ENCODE assay signal across 18 cellular contexts in genomic region chr11:103709366-103709765, GRCh38.
DNase-seq lines count a peak whose midpoint lies in the region; ATAC-seq, FAIRE-seq and TF ChIP-seq lines count a peak whose summit lies in the region.
"Had no signal": no experiment of that assay in that cellular context is flagged by ENCODE, and none has a peak within 500 bp of the region (broad histone marks: within the 10 kb centered on the region; RNA-seq: fewer than 3 reads in every experiment).

No MANE protein-coding gene starts in this region.

- POLR2A ChIA-PET in HEK293T (lab: Yijun Ruan, JAX): no interaction called here

- ATAC-seq in GM21515 (IDR thresholded peaks at IDR 0.05; ENCODE audit: unreplicated experiment) (peak; percentile 71), HG03520 (IDR thresholded peaks at IDR 0.05; ENCODE audit: unreplicated experiment) (peak; percentile 77), pancreas (no peak)
- ATAC-seq: stimulated activated naive CD8-positive, alpha-beta T cell treated with anti-CD3 and anti-CD28 coated beads, Interleukin-15, Interleukin-2, amounts not matched to agents 100 U/mL and 50 U/mL, for 24 hours had no signal

- no peaks in the 10 kb centered on the region for H3K9me3 ChIP-seq in pancreas
- H3K9me3 ChIP-seq: ovary had no signal

- peak; percentile 8 for DNase-seq in GM06990 (ENCODE audit: extremely low read depth, insufficient read length)
- peak; percentile 5 for DNase-seq in SKM-1 (lab: John Stamatoyannopoulos, UW; ENCODE audit: unreplicated experiment)
- DNase-seq in D721Med (ENCODE audit: insufficient read length, low spot score): no peak
- DNase-seq in dedifferentiated amniotic fluid mesenchymal stem cell (ENCODE audit: extremely low spot score): no peak
- DNase-seq in pancreas: no peak
- DNase-seq in HEK293T (ENCODE audit: extremely low spot score): no peak
- DNase-seq: activated gamma-delta T cell treated with Interleukin-2 at 50 U/mL for 16 hours; CD8-positive, alpha-beta memory T cell; head of caudate nucleus; NCI-H2081; ovary; stimulated activated naive CD8-positive, alpha-beta T cell treated with anti-CD3 and anti-CD28 coated beads, Interleukin-15, Interleukin-2, amounts not matched to agents 100 U/mL and 50 U/mL, for 24 hours had no signal

- CTCF ChIA-PET in HEK293T (lab: Yijun Ruan, JAX): no interaction called here

- H3K27ac ChIP-seq in pancreas: no peak overlapping the region
- H3K27ac ChIP-seq: coronary artery, ovary, skin epidermis had no signal

- H3K4me3 ChIP-seq in GM06990 (replicated peaks; ENCODE audit: low read depth, low read length) (no peak overlapping the region), pancreas (no peak overlapping the region)
- H3K4me3 ChIP-seq: coronary artery, ovary, skin epidermis had no signal

- TF ChIP-seq CTCF in GM06990 (IDR thresholded peaks at IDR 0.05; ENCODE audit: insufficient read depth, low read length, poor library complexity, severe bottlenecking) (no peak), D721Med (IDR thresholded peaks at IDR 0.05; ENCODE audit: insufficient read depth, missing control alignments) (no peak), pancreas (IDR thresholded peaks at IDR 0.05) (no peak)

- H3K27me3 ChIP-seq in GM06990 (replicated peaks; ENCODE audit: control insufficient read depth, insufficient read depth, low read length) (no peaks in the 10 kb centered on the region), pancreas (no peaks in the 10 kb centered on the region)
- H3K27me3 ChIP-seq: ovary had no signal

- WGBS in pancreas, 2 donors: 46 to 48% methylated on average over 2 of the region's 2 CpGs

- peaks cover 0 to 3% (median 0%) of the 10 kb centered on the region in 3 donors for H3K4me1 ChIP-seq in pancreas

- no peaks in the 10 kb centered on the region for H3K36me3 ChIP-seq in GM06990 (ENCODE audit: control insufficient read depth, insufficient read depth, low read length)
- no peaks in the 10 kb centered on the region for H3K36me3 ChIP-seq in pancreas
- H3K36me3 ChIP-seq: ovary had no signal

- intact Hi-C loops in pancreas (cut with DNase I): no loop called here

- no peak for FAIRE-seq in D721Med (lab: Jason Lieb, UNC)
- FAIRE-seq in pancreas (lab: Jason Lieb, UNC): no peak
- FAIRE-seq: astrocyte, keratinocyte had no signal

TF ChIP-seq in HEK293T, 16 proteins besides CTCF, POLR2A, EP300 and RAD21:
- TF ChIP-seq PKNOX1 (IDR thresholded peaks at IDR 0.05): no peak
- TF ChIP-seq FOXK2 (IDR thresholded peaks at IDR 0.05): no peak
- no peak for TF ChIP-seq SUZ12 (IDR thresholded peaks at IDR 0.05)
- TF ChIP-seq SP1 (IDR thresholded peaks at IDR 0.05): no peak
- TF ChIP-seq NFRKB (IDR thresholded peaks at IDR 0.05): no peak
- TF ChIP-seq ZNF384 (IDR thresholded peaks at IDR 0.05): no peak
- TF ChIP-seq TARDBP (IDR thresholded peaks at IDR 0.05): no peak
- TF ChIP-seq FOXA1 (IDR thresholded peaks at IDR 0.05): no peak
- no peak for TF ChIP-seq ELF4 (IDR thresholded peaks at IDR 0.05)
- TF ChIP-seq L3MBTL2 (conservative IDR thresholded peaks at IDR 0.05): no peak

Comparison
In these comparisons a context has a peak if more than half of its experiments do, and no peak if none do; other contexts are left out.
1. DNase-seq: peak in GM06990 (single experiment) and SKM-1 (single experiment); none in D721Med (single experiment), dedifferentiated amniotic fluid mesenchymal stem cell (single experiment), pancreas (0 of 6) and HEK293T (single experiment).
2. ATAC-seq: peak in GM21515 (single experiment) and HG03520 (single experiment); none in pancreas (0 of 4).